Comparison of ENCODE assay signal across 7 cellular contexts in genomic region chr6:7910654-7911344, GRCh38. TPM values are rescaled to one million over a fixed set of nuclear protein-coding genes. Genes with fewer than 3 reads are reported as not detected.
DNase-seq lines count a peak whose midpoint lies in the region; ATAC-seq and TF ChIP-seq lines count a peak whose summit lies in the region.

Gene TXNDC5 (minus strand): TSS chr6:7910788. CDS start chr6:7910776, 12 bp downstream.

- H3K27me3 Mint-ChIP-seq in activated B cell treated with CpG ODN at 0.5 μM for 24 hours, result no peaks in the 10 kb centered on the region

- CTCF ChIA-PET in activated B cell treated with CpG ODN at 0.5 μM for 24 hours (lab: Charles Lee), result interaction anchor here (0.8 to 1.1 kb wide), 2 partner anchors 22 to 23 kb away, joined by 3 read pairs; no protein-coding TSS in a partner anchor

- POLR2A ChIA-PET in activated B cell treated with CpG ODN at 0.5 μM for 24 hours (lab: Charles Lee), result interaction anchor here (0.7 to 1.9 kb wide), 7 partner anchors 10 to 153 kb away, joined by 3 to 9 read pairs (median 5); partner anchors contain the start of gene BLOC1S5

- H3K27ac Mint-ChIP-seq in activated B cell treated with CpG ODN at 0.5 μM for 24 hours, result peak within 1 kb of the TSS; percentile 83

- peak within 1 kb of the TSS; percentile 85 for H3K4me3 Mint-ChIP-seq in activated B cell treated with CpG ODN at 0.5 μM for 24 hours

- H3K36me3 Mint-ChIP-seq in activated B cell treated with CpG ODN at 0.5 μM for 24 hours (ENCODE audit: low read depth), result no peaks in the 10 kb centered on the region

- no peak for TF ChIP-seq CTCF in activated B cell treated with CpG ODN at 0.5 μM for 24 hours (IDR thresholded peaks at IDR 0.05)

- intact Hi-C loops in activated B cell treated with CpG ODN at 0.5 μM for 24 hours (cut with micrococcal nuclease), result loop anchor here (1.0 to 5.0 kb wide), 5 partner anchors 23 to 192 kb away; partner anchors contain the start of genes BLOC1S5, BMP6 and EEF1E1

- ATAC-seq in GM18519 (IDR thresholded peaks at IDR 0.05; ENCODE audit: low FRiP score, unreplicated experiment), result peak; percentile 46
- ATAC-seq in HG02885 (IDR thresholded peaks at IDR 0.05; ENCODE audit: poor library complexity, unreplicated experiment), result peak; percentile 76
- peak; percentile 79 for ATAC-seq in activated B cell treated with CpG ODN at 0.5 μM for 24 hours (ENCODE audit: low read depth)

- DNase-seq in NCI-H2081 (lab: John Stamatoyannopoulos, UW), result peak; percentile 78 to 83
- DNase-seq in activated B cell treated with CpG ODN at 0.5 μM for 24 hours, result peak; percentile 78
- DNase-seq in caudate nucleus (lab: John Stamatoyannopoulos, UW), result peak in 55 of 61 donors; percentile 28 to 86 (median 63)
- DNase-seq in iris pigment epithelial cell (ENCODE audit: low read depth), result peak; percentile 76
- DNase-seq in stimulated activated CD4-positive, alpha-beta T cell treated with anti-CD3 and anti-CD28 coated beads, Interleukin-12 subunit alpha, Interleukin-12 subunit beta, amount 100 ng/mL, for 24 hours (ENCODE audit: low read depth in 2 of 2), result peak; percentile 40 to 68

- peaks cover 26% of the 10 kb centered on the region for H3K4me1 Mint-ChIP-seq in activated B cell treated with CpG ODN at 0.5 μM for 24 hours

- no peaks in the 10 kb centered on the region for H3K9me3 Mint-ChIP-seq in activated B cell treated with CpG ODN at 0.5 μM for 24 hours

- H3K27ac ChIP-seq in caudate nucleus (ENCODE audit: low read depth, low read length), result peak within 1 kb of the TSS; percentile 88

RNA-seq across cellular contexts. Expression of gene TXNDC5, which starts in this region (rescaled TPM):
- total RNA-seq in activated B cell treated with CpG ODN at 0.5 μM for 24 hours, result 68.2 TPM in 2 replicates

Comparison
In these comparisons a context has a peak if more than half of its experiments do, and no peak if none do; other contexts are left out.
1. Peak in every context shown above with its lines: DNase-seq, ATAC-seq and H3K27ac ChIP-seq.